13 cellular contexts compared by ENCODE assay signal in the genomic region with DNA sequence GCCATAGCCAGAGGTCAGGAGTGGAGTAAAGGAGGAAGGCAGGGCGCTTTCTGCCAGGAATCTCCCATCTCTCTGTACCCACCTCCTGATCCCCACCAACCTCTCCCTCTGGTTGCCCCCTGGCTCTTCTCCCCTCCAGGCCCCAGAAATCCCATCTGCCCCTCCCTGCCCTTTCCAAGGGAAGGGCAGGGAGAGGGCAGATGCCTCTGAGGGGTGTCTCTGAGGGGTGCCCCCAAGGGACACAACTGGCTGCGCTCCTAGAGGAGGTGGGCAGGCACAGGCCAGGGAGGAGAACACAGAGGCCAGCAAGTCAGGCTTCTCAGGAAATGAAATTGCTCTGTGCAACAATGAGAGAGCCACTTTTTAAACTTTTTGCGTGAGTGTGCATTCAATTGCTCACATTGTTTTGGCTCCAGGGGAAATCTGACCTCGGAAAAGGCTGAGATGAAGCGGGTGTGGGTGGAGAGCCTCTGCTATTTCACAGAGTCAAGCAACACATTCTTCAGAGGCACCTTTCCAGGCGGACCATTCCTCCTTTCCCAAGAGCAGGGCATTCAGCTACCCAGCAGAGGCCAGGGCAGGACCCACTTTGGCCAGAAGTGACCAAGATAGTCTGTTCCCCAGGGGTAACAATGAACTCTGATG.
DNase-seq lines count a peak whose midpoint lies in the region; ATAC-seq and TF ChIP-seq lines count a peak whose summit lies in the region.
"Had no signal": no experiment of that assay in that cellular context is flagged by ENCODE, and none has a peak within 500 bp of the region (broad histone marks: within the 10 kb centered on the region; RNA-seq: fewer than 3 reads in every experiment).

No MANE protein-coding gene starts in this region.

- intact Hi-C loops in thyroid gland (cut with DNase I) = no loop called here

- DNase-seq in SK-N-SH (no peak), choroid plexus epithelial cell (ENCODE audit: low read depth) (peak; percentile 59), left lobe of liver (ENCODE audit: low spot score) (peak; percentile 37), thyroid gland (peak; percentile 62 to 65), kidney glomerular epithelial cell (lab: John Stamatoyannopoulos, UW) (no peak)
- DNase-seq in activated naive CD4-positive, alpha-beta T cell treated with anti-CD3 and anti-CD28 coated beads, Interleukin-2, amount 50 U/mL, for 72 hours (ENCODE audit: low spot score in 2 of 2) = no peak
- DNase-seq: 8988T; GF-D8; NCI-H1930; stimulated activated CD4-positive, alpha-beta T cell treated with anti-CD3 and anti-CD28 coated beads, Interleukin-1b, Interleukin-23, amount 100 ng/mL, for 48 hours had no signal

- H3K36me3 ChIP-seq in SK-N-SH (replicated peaks in 1 of 2; ENCODE audit: control insufficient read depth in 1 of 2, insufficient read depth in 2 of 2, low read length in 1 of 2) = peaks cover 0 to 40% of the 10 kb centered on the region in 2 experiments
- H3K36me3 ChIP-seq in thyroid gland = no peaks in the 10 kb centered on the region
- H3K36me3 ChIP-seq: suprapubic skin had no signal

- H3F3A ChIP-seq in SK-N-SH (replicated peaks; ENCODE audit: insufficient read depth) = peaks cover 38% of the 10 kb centered on the region

- H3K27me3 ChIP-seq in SK-N-SH (ENCODE audit: insufficient read depth) (no peaks in the 10 kb centered on the region), thyroid gland (no peaks in the 10 kb centered on the region)
- H3K27me3 ChIP-seq: suprapubic skin had no signal

- no peak for TF ChIP-seq RAD21 in SK-N-SH (IDR thresholded peaks at IDR 0.05; ENCODE audit: low read length)

- TF ChIP-seq EP300 in SK-N-SH (IDR thresholded peaks at IDR 0.05; ENCODE audit: borderline replicate concordance in 1 of 2, low read depth in 1 of 2, low read length in 1 of 2) = no peak

- no peaks in the 10 kb centered on the region for H3K9me2 ChIP-seq in SK-N-SH

- peak overlapping the region; percentile 19; the same call in 1 of the 2 replicates for H3K4me2 ChIP-seq in SK-N-SH

- peak overlapping the region in 1 of 2 experiments; percentile 94; a peak in 2 of 4 replicates for H3K27ac ChIP-seq in SK-N-SH (ENCODE audit: low read depth in 2 of 2, low read length in 1 of 2)
- H3K27ac ChIP-seq in thyroid gland = peak overlapping the region; percentile 71 to 92 (median 87)
- H3K27ac ChIP-seq: suprapubic skin had no signal

- CTCF ChIA-PET in SK-N-SH (lab: Yijun Ruan, JAX) = no interaction called here

- POLR2A ChIA-PET in SK-N-SH (lab: Yijun Ruan, JAX) = no interaction called here

- H2AFZ ChIP-seq in SK-N-SH (ENCODE audit: low read depth) = no peak overlapping the region

- H3K9me3 ChIP-seq in SK-N-SH (peaks cover 6% of the 10 kb centered on the region; the same call in 1 of the 2 replicates), thyroid gland (no peaks in the 10 kb centered on the region)
- H3K9me3 ChIP-seq: suprapubic skin had no signal

- H3K27ac Mint-ChIP-seq in activated naive CD4-positive, alpha-beta T cell treated with anti-CD3 and anti-CD28 coated beads, Interleukin-2, amount 50 U/mL, for 72 hours = peak overlapping the region in 1 of 2 donors; percentile 60

- H3K9ac ChIP-seq in SK-N-SH = no peak overlapping the region

- H3K4me3 ChIP-seq in SK-N-SH (ENCODE audit: low read depth in 2 of 2, low read length in 1 of 2) (no peak overlapping the region), choroid plexus epithelial cell (ENCODE audit: low read depth, low read length) (no peak overlapping the region), thyroid gland (replicated peaks in 1 of 3) (no peak overlapping the region)
- H3K4me3 ChIP-seq: suprapubic skin had no signal

- H4K20me1 ChIP-seq in SK-N-SH (ENCODE audit: insufficient read depth) = no peaks in the 10 kb centered on the region

- peaks cover 85% of the 10 kb centered on the region for H3K79me2 ChIP-seq in SK-N-SH (ENCODE audit: insufficient read depth)

- H3K36me3 Mint-ChIP-seq in activated naive CD4-positive, alpha-beta T cell treated with anti-CD3 and anti-CD28 coated beads, Interleukin-2, amount 50 U/mL, for 72 hours = peaks cover 0 to 27% of the 10 kb centered on the region in 2 donors

- TF ChIP-seq CTCF in SK-N-SH (IDR thresholded peaks at IDR 0.05) (no peak), choroid plexus epithelial cell (conservative IDR thresholded peaks at IDR 0.05; ENCODE audit: low read depth, low read length) (peak; percentile 17), thyroid gland (IDR thresholded peaks at IDR 0.05) (no peak)

- ATAC-seq in SK-N-SH treated with all-trans-retinoic acid at 6 μM for 48 hours (no peak), left lobe of liver (peak; percentile 14), GM21360 (IDR thresholded peaks at IDR 0.05; ENCODE audit: unreplicated experiment) (no peak)
- no peak for ATAC-seq in activated naive CD4-positive, alpha-beta T cell treated with anti-CD3 and anti-CD28 coated beads, Interleukin-2, amount 50 U/mL, for 72 hours

- H3K9me3 Mint-ChIP-seq in activated naive CD4-positive, alpha-beta T cell treated with anti-CD3 and anti-CD28 coated beads, Interleukin-2, amount 50 U/mL, for 72 hours = peaks cover 0 to 5% of the 10 kb centered on the region in 2 donors

- H3K4me1 ChIP-seq in SK-N-SH (ENCODE audit: control insufficient read depth in 1 of 2, insufficient read depth in 2 of 2, low read depth in 1 of 2, low read length in 1 of 2) (peaks cover 34 to 41% of the 10 kb centered on the region in 2 experiments), thyroid gland (peaks cover 57 to 59% of the 10 kb centered on the region in 2 donors)

- WGBS in SK-N-SH (ENCODE audit: low lambda C conversion rate) = 85% methylated on average over 6 of the region's 6 CpGs
- 35 to 42% methylated on average over 6 of the region's 6 CpGs for WGBS in thyroid gland, 2 donors

- no peak for TF ChIP-seq POLR2A in thyroid gland (IDR thresholded peaks at IDR 0.05)

TF ChIP-seq in SK-N-SH, 30 proteins besides CTCF, POLR2A, EP300 and RAD21 (continues in another document):
- no peak for TF ChIP-seq REST (IDR thresholded peaks at IDR 0.05; ENCODE audit: low read depth, low read length)

TF ChIP-seq in SK-N-SH treated with all-trans-retinoic acid at 6 μM for 48 hours, 23 proteins besides CTCF, POLR2A, EP300 and RAD21 (continues in another document):
- TF ChIP-seq PPARA (CRISPR knock-in tag; IDR thresholded peaks at IDR 0.05; ENCODE audit: borderline replicate concordance) = no peak
- no peak for TF ChIP-seq ZFP3 (CRISPR knock-in tag; IDR thresholded peaks at IDR 0.05)
- TF ChIP-seq BACH2 (CRISPR knock-in tag; IDR thresholded peaks at IDR 0.05; ENCODE audit: borderline replicate concordance) = no peak
- TF ChIP-seq PATZ1 (CRISPR knock-in tag; IDR thresholded peaks at IDR 0.05; ENCODE audit: borderline replicate concordance) = no peak
- no peak for TF ChIP-seq TCF4 (CRISPR knock-in tag; IDR thresholded peaks at IDR 0.05; ENCODE audit: borderline replicate concordance)
- TF ChIP-seq, protein P1, sequence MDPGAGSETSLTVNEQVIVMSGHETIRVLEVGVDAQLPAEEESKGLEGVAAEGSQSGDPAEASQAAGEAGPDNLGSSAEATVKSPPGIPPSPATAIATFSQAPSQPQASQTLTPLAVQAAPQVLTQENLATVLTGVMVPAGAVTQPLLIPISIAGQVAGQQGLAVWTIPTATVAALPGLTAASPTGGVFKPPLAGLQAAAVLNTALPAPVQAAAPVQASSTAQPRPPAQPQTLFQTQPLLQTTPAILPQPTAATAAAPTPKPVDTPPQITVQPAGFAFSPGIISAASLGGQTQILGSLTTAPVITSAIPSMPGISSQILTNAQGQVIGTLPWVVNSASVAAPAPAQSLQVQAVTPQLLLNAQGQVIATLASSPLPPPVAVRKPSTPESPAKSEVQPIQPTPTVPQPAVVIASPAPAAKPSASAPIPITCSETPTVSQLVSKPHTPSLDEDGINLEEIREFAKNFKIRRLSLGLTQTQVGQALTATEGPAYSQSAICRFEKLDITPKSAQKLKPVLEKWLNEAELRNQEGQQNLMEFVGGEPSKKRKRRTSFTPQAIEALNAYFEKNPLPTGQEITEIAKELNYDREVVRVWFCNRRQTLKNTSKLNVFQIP (CRISPR knock-in tag; IDR thresholded peaks at IDR 0.05; ENCODE audit: borderline replicate concordance, low read depth) = no peak
- no peak for TF ChIP-seq CREB5 (CRISPR knock-in tag; IDR thresholded peaks at IDR 0.05; ENCODE audit: low read depth)
- no peak for TF ChIP-seq ZFP30 (CRISPR knock-in tag; IDR thresholded peaks at IDR 0.05)
- TF ChIP-seq SNAI2 (CRISPR knock-in tag; IDR thresholded peaks at IDR 0.05) = no peak

Comparison
In these comparisons a context has a peak if more than half of its experiments do, and no peak if none do; other contexts are left out.
1. DNase-seq: peak in choroid plexus epithelial cell (single experiment), left lobe of liver (single experiment) and thyroid gland (2 of 2); none in SK-N-SH (single experiment), activated naive CD4-positive, alpha-beta T cell treated with anti-CD3 and anti-CD28 coated beads, Interleukin-2, amount 50 U/mL, for 72 hours (0 of 2) and kidney glomerular epithelial cell (single experiment).